In the genomic region with DNA sequence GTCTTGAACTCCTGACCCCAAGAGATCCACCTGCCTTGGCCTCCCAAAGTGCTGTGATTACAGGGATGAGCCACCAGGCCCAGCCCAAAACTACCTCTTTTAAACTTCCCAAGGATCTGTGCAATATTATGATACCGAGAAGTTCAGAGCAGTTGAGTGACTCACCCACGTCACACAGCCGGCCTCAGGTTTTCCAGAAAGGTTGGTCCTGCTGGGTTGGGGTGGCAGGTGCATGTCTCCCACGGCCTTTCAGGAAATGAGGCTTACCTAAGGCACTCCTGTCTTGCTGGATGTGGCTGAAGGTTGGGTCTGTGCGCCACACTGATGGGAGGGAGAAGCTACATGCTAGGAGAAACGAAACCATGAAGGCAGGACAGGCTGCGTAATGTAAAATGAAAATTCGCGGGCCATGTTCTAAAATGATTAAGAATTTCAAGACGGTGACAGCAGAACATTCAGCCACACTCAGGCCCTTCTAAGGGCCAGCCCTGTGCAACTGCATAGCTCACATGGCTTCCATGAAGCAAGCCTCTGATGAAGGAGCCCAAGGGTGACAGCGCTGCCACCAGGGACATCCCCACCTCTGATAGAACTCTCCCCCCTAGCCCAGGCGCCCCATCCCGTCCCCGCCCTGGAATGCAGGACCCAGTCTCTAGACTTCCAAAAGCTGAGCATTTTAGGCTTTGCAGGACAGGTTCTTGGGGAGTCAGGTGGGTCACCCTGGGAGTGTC, we compare ENCODE assay signal across 1 cellular context.
TF ChIP-seq lines count a peak whose summit lies in the region.

No MANE protein-coding gene starts in this region.

TF ChIP-seq in HepG2, 621 proteins besides CTCF, POLR2A, EP300 and RAD21:
- peak; percentile 96 for TF ChIP-seq ZNF768 (CRISPR knock-in tag; IDR thresholded peaks at IDR 0.05)
- no peak for TF ChIP-seq NCOR1 (IDR thresholded peaks at IDR 0.05; ENCODE audit: borderline replicate concordance, low read length)
- peak; percentile 64; the same call in 1 of the 2 replicates for TF ChIP-seq ZMYM3 (CRISPR knock-in tag; IDR thresholded peaks at IDR 0.05)
- TF ChIP-seq, protein P1, sequence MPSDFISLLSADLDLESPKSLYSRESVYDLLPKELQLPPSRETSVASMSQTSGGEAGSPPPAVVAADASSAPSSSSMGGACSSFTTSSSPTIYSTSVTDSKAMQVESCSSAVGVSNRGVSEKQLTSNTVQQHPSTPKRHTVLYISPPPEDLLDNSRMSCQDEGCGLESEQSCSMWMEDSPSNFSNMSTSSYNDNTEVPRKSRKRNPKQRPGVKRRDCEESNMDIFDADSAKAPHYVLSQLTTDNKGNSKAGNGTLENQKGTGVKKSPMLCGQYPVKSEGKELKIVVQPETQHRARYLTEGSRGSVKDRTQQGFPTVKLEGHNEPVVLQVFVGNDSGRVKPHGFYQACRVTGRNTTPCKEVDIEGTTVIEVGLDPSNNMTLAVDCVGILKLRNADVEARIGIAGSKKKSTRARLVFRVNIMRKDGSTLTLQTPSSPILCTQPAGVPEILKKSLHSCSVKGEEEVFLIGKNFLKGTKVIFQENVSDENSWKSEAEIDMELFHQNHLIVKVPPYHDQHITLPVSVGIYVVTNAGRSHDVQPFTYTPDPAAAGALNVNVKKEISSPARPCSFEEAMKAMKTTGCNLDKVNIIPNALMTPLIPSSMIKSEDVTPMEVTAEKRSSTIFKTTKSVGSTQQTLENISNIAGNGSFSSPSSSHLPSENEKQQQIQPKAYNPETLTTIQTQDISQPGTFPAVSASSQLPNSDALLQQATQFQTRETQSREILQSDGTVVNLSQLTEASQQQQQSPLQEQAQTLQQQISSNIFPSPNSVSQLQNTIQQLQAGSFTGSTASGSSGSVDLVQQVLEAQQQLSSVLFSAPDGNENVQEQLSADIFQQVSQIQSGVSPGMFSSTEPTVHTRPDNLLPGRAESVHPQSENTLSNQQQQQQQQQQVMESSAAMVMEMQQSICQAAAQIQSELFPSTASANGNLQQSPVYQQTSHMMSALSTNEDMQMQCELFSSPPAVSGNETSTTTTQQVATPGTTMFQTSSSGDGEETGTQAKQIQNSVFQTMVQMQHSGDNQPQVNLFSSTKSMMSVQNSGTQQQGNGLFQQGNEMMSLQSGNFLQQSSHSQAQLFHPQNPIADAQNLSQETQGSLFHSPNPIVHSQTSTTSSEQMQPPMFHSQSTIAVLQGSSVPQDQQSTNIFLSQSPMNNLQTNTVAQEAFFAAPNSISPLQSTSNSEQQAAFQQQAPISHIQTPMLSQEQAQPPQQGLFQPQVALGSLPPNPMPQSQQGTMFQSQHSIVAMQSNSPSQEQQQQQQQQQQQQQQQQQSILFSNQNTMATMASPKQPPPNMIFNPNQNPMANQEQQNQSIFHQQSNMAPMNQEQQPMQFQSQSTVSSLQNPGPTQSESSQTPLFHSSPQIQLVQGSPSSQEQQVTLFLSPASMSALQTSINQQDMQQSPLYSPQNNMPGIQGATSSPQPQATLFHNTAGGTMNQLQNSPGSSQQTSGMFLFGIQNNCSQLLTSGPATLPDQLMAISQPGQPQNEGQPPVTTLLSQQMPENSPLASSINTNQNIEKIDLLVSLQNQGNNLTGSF (CRISPR knock-in tag; IDR thresholded peaks at IDR 0.05): no peak
- 0 out of 2 replicates have a peak, but pooled peaks have one; percentile 3 for TF ChIP-seq DR1 (CRISPR knock-in tag; IDR thresholded peaks at IDR 0.05)
- TF ChIP-seq, protein P2, sequence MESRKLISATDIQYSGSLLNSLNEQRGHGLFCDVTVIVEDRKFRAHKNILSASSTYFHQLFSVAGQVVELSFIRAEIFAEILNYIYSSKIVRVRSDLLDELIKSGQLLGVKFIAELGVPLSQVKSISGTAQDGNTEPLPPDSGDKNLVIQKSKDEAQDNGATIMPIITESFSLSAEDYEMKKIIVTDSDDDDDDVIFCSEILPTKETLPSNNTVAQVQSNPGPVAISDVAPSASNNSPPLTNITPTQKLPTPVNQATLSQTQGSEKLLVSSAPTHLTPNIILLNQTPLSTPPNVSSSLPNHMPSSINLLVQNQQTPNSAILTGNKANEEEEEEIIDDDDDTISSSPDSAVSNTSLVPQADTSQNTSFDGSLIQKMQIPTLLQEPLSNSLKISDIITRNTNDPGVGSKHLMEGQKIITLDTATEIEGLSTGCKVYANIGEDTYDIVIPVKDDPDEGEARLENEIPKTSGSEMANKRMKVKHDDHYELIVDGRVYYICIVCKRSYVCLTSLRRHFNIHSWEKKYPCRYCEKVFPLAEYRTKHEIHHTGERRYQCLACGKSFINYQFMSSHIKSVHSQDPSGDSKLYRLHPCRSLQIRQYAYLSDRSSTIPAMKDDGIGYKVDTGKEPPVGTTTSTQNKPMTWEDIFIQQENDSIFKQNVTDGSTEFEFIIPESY (CRISPR knock-in tag; IDR thresholded peaks at IDR 0.05): peak; percentile 92
